In the genomic region with DNA sequence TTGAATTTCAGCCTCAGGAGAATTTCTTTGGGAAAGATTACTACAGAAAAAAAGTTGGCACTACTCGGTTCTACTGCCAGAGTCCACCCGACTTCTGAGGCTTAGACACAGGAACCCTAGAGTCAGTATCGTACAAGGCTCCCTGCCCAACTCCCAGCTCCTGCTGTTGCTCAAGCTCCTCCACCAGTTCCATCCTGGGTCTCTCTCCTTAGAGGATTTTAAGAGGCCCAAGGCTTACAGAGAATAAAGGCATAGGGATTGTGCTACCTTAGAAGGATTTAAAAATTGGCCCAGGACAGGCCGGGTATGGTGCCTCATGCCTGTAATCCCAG, we compare ENCODE assay signal across 9 cellular contexts. TPM values are rescaled to one million over a fixed set of nuclear protein-coding genes. Genes with fewer than 3 reads are reported as not detected.
DNase-seq lines count a peak whose midpoint lies in the region; ATAC-seq and TF ChIP-seq lines count a peak whose summit lies in the region.
"Had no signal": no experiment of that assay in that cellular context is flagged by ENCODE, and none has a peak within 500 bp of the region (broad histone marks: within the 10 kb centered on the region; RNA-seq: fewer than 3 reads in every experiment).

No MANE protein-coding gene starts in this region.

- H3K4me1 ChIP-seq in Loucy (ENCODE audit: insufficient read depth, low read length, poor library complexity, severe bottlenecking) (peaks cover 43% of the 10 kb centered on the region), psoas muscle (peaks cover 13% of the 10 kb centered on the region)

- no peak for TF ChIP-seq CTCF in Loucy (conservative IDR thresholded peaks at IDR 0.05; ENCODE audit: low read length)
- TF ChIP-seq CTCF in chondrocyte (IDR thresholded peaks at IDR 0.05), result no peak
- no peak for TF ChIP-seq CTCF in psoas muscle (IDR thresholded peaks at IDR 0.05)
- no peak for TF ChIP-seq CTCF in lower leg skin (IDR thresholded peaks at IDR 0.05)

- H3K4me2 ChIP-seq in Loucy (ENCODE audit: low read depth, low read length, poor library complexity, severe bottlenecking), result peak overlapping the region; percentile 91

- H2AFZ ChIP-seq in Loucy (ENCODE audit: low read length), result peak overlapping the region; percentile 85

- DNase-seq in chondrocyte (ENCODE audit: low spot score) (no peak), psoas muscle (no peak), lower leg skin (ENCODE audit: low spot score in 2 of 2) (no peak), GOT3 (lab: John Stamatoyannopoulos, UW) (no peak), GM03348 (ENCODE audit: low spot score) (no peak), NCI-H1092 (lab: John Stamatoyannopoulos, UW) (no peak)
- DNase-seq: kidney glomerular epithelial cell had no signal

- peak overlapping the region; percentile 82 for H3K9ac ChIP-seq in Loucy (ENCODE audit: low read depth, low read length, poor library complexity, severe bottlenecking)

- 57 to 81% (median 59%) methylated on average over 4 of the region's 4 CpGs for WGBS in psoas muscle, 3 donors
- 62 to 67% methylated on average over 4 of the region's 4 CpGs for WGBS in lower leg skin, 2 donors

- H3K27me3 ChIP-seq in Loucy (ENCODE audit: insufficient read depth, low read length, poor library complexity, severe bottlenecking) (no peaks in the 10 kb centered on the region), psoas muscle (ENCODE audit: insufficient read depth in 3 of 3, low read length in 2 of 3) (no peaks in the 10 kb centered on the region)

- H3K27ac ChIP-seq in psoas muscle, result peak overlapping the region; percentile 64

- H3K36me3 Mint-ChIP-seq in chondrocyte (ENCODE audit: low read depth), result no peaks in the 10 kb centered on the region

- no peak for TF ChIP-seq POLR2A in lower leg skin (IDR thresholded peaks at IDR 0.05)

- no peaks in the 10 kb centered on the region for H3K36me3 ChIP-seq in Loucy (ENCODE audit: insufficient read depth, low read length)
- no peaks in the 10 kb centered on the region for H3K36me3 ChIP-seq in psoas muscle (ENCODE audit: insufficient read depth in 1 of 2, low read depth in 1 of 2)

- H3K4me3 ChIP-seq in Loucy (ENCODE audit: low read length, poor library complexity, severe bottlenecking) (peak overlapping the region; percentile 68), psoas muscle (no peak overlapping the region), lower leg skin (ENCODE audit: low read depth, poor library complexity, severe bottlenecking) (no peak overlapping the region)

- H3K4me1 Mint-ChIP-seq in chondrocyte (ENCODE audit: low read depth), result peaks cover 24% of the 10 kb centered on the region

- ATAC-seq in GM18498 (IDR thresholded peaks at IDR 0.05; ENCODE audit: unreplicated experiment) (peak; percentile 5), psoas muscle (peak in 1 of 4 donors; percentile 16)

- no peak overlapping the region for H3K4me3 Mint-ChIP-seq in chondrocyte (ENCODE audit: unreplicated experiment)

- intact Hi-C loops in psoas muscle (cut with DNase I) (no loop called here), lower leg skin (cut with DNase I; ENCODE audit: low total_unique reads) (loop anchor here (10.0 kb wide), 1 partner anchor 75 kb away; no protein-coding TSS in a partner anchor)

- no peaks in the 10 kb centered on the region for H3F3A ChIP-seq in Loucy (ENCODE audit: low read depth)

- H3K27me3 Mint-ChIP-seq in chondrocyte (ENCODE audit: low read depth), result no peaks in the 10 kb centered on the region

- H3K79me2 ChIP-seq in Loucy (ENCODE audit: insufficient read depth, low read length), result no peaks in the 10 kb centered on the region

- peak overlapping the region; percentile 91 for H3K27ac Mint-ChIP-seq in chondrocyte (ENCODE audit: unreplicated experiment)

- no peaks in the 10 kb centered on the region for H3K9me3 Mint-ChIP-seq in chondrocyte (ENCODE audit: low read depth)

- no peaks in the 10 kb centered on the region for H4K20me1 ChIP-seq in Loucy (ENCODE audit: insufficient read depth, low read length, poor library complexity, severe bottlenecking)

- no peaks in the 10 kb centered on the region for H3K9me2 ChIP-seq in Loucy (replicated peaks; ENCODE audit: low read depth, low read length)

- H3K9me3 ChIP-seq in Loucy (ENCODE audit: insufficient read depth, low read depth, low read length) (no peaks in the 10 kb centered on the region), psoas muscle (no peaks in the 10 kb centered on the region)

RNA-seq across cellular contexts. Expression of a gene that starts 29.0 kb away (rescaled TPM):
- total RNA-seq in chondrocyte, result 47.9 to 61.4 TPM (median 52.0 TPM) in 3 replicates
- 10 to 100 TPM; 25.3 to 42.6 (median 34.6) TPM for total RNA-seq in psoas muscle
- polyA plus RNA-seq in psoas muscle, result 10 to 100 TPM; 18.2 to 22.5 (median 22.1) TPM
- total RNA-seq in lower leg skin, result 10 to 100 TPM; 45.3 to 83.1 (median 61.7) TPM
